In the genomic region with DNA sequence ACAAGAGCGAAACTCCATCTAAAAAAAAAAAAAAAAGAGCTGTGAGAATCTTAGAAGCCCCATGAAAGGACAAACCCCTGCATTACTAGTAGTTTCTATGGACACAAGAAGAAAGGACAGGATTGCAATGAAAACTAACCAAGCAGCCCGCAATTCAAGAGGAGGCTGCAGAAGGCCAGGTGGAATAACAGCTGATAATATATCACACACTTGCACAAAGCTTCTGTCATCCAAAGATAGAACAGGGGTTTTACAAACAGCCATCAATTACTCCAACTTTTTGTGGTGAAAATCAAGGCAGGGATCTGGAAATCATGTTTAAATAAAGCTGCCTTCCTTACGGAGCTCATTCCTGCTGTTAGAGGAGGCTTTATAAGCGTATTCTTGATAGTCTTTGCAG, we compare ENCODE assay signal across 1 cellular context.
TF ChIP-seq lines count a peak whose summit lies in the region.

No MANE protein-coding gene starts in this region.

TF ChIP-seq in K562, 482 proteins besides CTCF, POLR2A, EP300 and RAD21 (continues in another document):
- TF ChIP-seq, protein P1, sequence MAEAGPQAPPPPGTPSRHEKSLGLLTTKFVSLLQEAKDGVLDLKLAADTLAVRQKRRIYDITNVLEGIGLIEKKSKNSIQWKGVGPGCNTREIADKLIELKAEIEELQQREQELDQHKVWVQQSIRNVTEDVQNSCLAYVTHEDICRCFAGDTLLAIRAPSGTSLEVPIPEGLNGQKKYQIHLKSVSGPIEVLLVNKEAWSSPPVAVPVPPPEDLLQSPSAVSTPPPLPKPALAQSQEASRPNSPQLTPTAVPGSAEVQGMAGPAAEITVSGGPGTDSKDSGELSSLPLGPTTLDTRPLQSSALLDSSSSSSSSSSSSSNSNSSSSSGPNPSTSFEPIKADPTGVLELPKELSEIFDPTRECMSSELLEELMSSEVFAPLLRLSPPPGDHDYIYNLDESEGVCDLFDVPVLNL (CRISPR knock-in tag; IDR thresholded peaks at IDR 0.05; ENCODE audit: low read depth) = no peak
- TF ChIP-seq ZNF696 (CRISPR knock-in tag; conservative IDR thresholded peaks at IDR 0.05) = no peak
- no peak for TF ChIP-seq ARID3B (CRISPR knock-in tag; IDR thresholded peaks at IDR 0.05; ENCODE audit: borderline replicate concordance)
- no peak for TF ChIP-seq ZNF384 (IDR thresholded peaks at IDR 0.05; ENCODE audit: low read depth, low read length)
- no peak for TF ChIP-seq NCOA2 (IDR thresholded peaks at IDR 0.05; ENCODE audit: partially characterized antibody in 2 of 2)
- no peak for TF ChIP-seq HMG20B (CRISPR knock-in tag; IDR thresholded peaks at IDR 0.05)
- TF ChIP-seq HDAC2 (IDR thresholded peaks at IDR 0.05) = peak; percentile 64
- no peak for TF ChIP-seq DMBX1 (CRISPR knock-in tag; IDR thresholded peaks at IDR 0.05; ENCODE audit: borderline replicate concordance)
- peak; percentile 50 for TF ChIP-seq NFIC (IDR thresholded peaks at IDR 0.05)
- no peak for TF ChIP-seq CHD1 (IDR thresholded peaks at IDR 0.05; ENCODE audit: low read length)
- TF ChIP-seq SRF (CRISPR knock-in tag; IDR thresholded peaks at IDR 0.05) = no peak
- TF ChIP-seq DACH1 (IDR thresholded peaks at IDR 0.05; ENCODE audit: partially characterized antibody) = peak; percentile 67
- peak; percentile 75 for TF ChIP-seq SOX6 (IDR thresholded peaks at IDR 0.05)
- peak; percentile 86 for TF ChIP-seq TEAD4 (IDR thresholded peaks at IDR 0.05; ENCODE audit: low read length)
- TF ChIP-seq TEAD4 (CRISPR knock-in tag; IDR thresholded peaks at IDR 0.05; ENCODE audit: borderline replicate concordance) = no peak
- TF ChIP-seq, protein P2, sequence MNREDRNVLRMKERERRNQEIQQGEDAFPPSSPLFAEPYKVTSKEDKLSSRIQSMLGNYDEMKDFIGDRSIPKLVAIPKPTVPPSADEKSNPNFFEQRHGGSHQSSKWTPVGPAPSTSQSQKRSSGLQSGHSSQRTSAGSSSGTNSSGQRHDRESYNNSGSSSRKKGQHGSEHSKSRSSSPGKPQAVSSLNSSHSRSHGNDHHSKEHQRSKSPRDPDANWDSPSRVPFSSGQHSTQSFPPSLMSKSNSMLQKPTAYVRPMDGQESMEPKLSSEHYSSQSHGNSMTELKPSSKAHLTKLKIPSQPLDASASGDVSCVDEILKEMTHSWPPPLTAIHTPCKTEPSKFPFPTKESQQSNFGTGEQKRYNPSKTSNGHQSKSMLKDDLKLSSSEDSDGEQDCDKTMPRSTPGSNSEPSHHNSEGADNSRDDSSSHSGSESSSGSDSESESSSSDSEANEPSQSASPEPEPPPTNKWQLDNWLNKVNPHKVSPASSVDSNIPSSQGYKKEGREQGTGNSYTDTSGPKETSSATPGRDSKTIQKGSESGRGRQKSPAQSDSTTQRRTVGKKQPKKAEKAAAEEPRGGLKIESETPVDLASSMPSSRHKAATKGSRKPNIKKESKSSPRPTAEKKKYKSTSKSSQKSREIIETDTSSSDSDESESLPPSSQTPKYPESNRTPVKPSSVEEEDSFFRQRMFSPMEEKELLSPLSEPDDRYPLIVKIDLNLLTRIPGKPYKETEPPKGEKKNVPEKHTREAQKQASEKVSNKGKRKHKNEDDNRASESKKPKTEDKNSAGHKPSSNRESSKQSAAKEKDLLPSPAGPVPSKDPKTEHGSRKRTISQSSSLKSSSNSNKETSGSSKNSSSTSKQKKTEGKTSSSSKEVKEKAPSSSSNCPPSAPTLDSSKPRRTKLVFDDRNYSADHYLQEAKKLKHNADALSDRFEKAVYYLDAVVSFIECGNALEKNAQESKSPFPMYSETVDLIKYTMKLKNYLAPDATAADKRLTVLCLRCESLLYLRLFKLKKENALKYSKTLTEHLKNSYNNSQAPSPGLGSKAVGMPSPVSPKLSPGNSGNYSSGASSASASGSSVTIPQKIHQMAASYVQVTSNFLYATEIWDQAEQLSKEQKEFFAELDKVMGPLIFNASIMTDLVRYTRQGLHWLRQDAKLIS (CRISPR knock-in tag; IDR thresholded peaks at IDR 0.05) = no peak
- peak; percentile 60 for TF ChIP-seq STAT5A (IDR thresholded peaks at IDR 0.05; ENCODE audit: borderline replicate concordance, low read length)
- no peak for TF ChIP-seq KLF1 (tag; IDR thresholded peaks at IDR 0.05)
- no peak for TF ChIP-seq MCM7 (IDR thresholded peaks at IDR 0.05)
- TF ChIP-seq JUN (IDR thresholded peaks at IDR 0.05; ENCODE audit: borderline replicate concordance, low read depth, low read length) = no peak
- no peak for TF ChIP-seq JUN (CRISPR knock-in tag; IDR thresholded peaks at IDR 0.05; ENCODE audit: borderline replicate concordance)
- TF ChIP-seq, protein P3, sequence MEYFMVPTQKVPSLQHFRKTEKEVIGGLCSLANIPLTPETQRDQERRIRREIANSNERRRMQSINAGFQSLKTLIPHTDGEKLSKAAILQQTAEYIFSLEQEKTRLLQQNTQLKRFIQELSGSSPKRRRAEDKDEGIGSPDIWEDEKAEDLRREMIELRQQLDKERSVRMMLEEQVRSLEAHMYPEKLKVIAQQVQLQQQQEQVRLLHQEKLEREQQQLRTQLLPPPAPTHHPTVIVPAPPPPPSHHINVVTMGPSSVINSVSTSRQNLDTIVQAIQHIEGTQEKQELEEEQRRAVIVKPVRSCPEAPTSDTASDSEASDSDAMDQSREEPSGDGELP (CRISPR knock-in tag; IDR thresholded peaks at IDR 0.05; ENCODE audit: borderline replicate concordance) = peak; percentile 61; the same call in 1 of the 2 replicates
- no peak for TF ChIP-seq KDM4B (IDR thresholded peaks at IDR 0.05; ENCODE audit: borderline replicate concordance in 2 of 2, low read depth in 1 of 2)
- TF ChIP-seq ESRRB (CRISPR knock-in tag; IDR thresholded peaks at IDR 0.05; ENCODE audit: borderline replicate concordance) = no peak
- TF ChIP-seq KHSRP (IDR thresholded peaks at IDR 0.05) = no peak
- TF ChIP-seq KLF16 (IDR thresholded peaks at IDR 0.05) = peak; percentile 65; the same call in 1 of the 2 replicates
- TF ChIP-seq CBFA2T2 (conservative IDR thresholded peaks at IDR 0.05) = peak; percentile 87
- no peak for TF ChIP-seq ATF3 (IDR thresholded peaks at IDR 0.05)
- TF ChIP-seq ATF3 (CRISPR knock-in tag; conservative IDR thresholded peaks at IDR 0.05) = 0 out of 2 replicates have a peak, but pooled peaks have one; percentile 25
- TF ChIP-seq HSF4 (CRISPR knock-in tag; IDR thresholded peaks at IDR 0.05; ENCODE audit: borderline replicate concordance) = no peak
- TF ChIP-seq, protein P4, sequence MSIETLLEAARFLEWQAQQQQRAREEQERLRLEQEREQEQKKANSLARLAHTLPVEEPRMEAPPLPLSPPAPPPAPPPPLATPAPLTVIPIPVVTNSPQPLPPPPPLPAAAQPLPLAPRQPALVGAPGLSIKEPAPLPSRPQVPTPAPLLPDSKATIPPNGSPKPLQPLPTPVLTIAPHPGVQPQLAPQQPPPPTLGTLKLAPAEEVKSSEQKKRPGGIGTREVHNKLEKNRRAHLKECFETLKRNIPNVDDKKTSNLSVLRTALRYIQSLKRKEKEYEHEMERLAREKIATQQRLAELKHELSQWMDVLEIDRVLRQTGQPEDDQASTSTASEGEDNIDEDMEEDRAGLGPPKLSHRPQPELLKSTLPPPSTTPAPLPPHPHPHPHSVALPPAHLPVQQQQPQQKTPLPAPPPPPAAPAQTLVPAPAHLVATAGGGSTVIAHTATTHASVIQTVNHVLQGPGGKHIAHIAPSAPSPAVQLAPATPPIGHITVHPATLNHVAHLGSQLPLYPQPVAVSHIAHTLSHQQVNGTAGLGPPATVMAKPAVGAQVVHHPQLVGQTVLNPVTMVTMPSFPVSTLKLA (conservative IDR thresholded peaks at IDR 0.05) = no peak
- TF ChIP-seq POLR2AphosphoS5 (IDR thresholded peaks at IDR 0.05; ENCODE audit: control insufficient read depth, insufficient read depth, low read depth, low read length) = peak; percentile 63; the same call in 1 of the 2 replicates
- no peak for TF ChIP-seq ARID2 (IDR thresholded peaks at IDR 0.05)
- TF ChIP-seq PML (IDR thresholded peaks at IDR 0.05; ENCODE audit: low read length) = peak; percentile 53; the same call in 1 of the 2 replicates
- peak; percentile 75 for TF ChIP-seq MTA2 (IDR thresholded peaks at IDR 0.05; ENCODE audit: low read depth)
- TF ChIP-seq RFX7 (CRISPR knock-in tag; IDR thresholded peaks at IDR 0.05) = no peak
- TF ChIP-seq ZNF431 (CRISPR knock-in tag; IDR thresholded peaks at IDR 0.05) = no peak
- no peak for TF ChIP-seq NUFIP1 (IDR thresholded peaks at IDR 0.05; ENCODE audit: partially characterized antibody)
- TF ChIP-seq HDAC1 (IDR thresholded peaks at IDR 0.05) = peak in 1 of 2 experiments; percentile 78; a peak in 2 of 4 replicates
- TF ChIP-seq RCOR1 (IDR thresholded peaks at IDR 0.05; ENCODE audit: borderline replicate concordance in 1 of 2, low read depth in 2 of 2, low read length in 2 of 2) = peak; percentile 52 to 81; a peak in 3 of 4 replicates
- TF ChIP-seq NCOR1 (IDR thresholded peaks at IDR 0.05) = peak; percentile 79
- peak; percentile 91 for TF ChIP-seq CBFA2T3 (IDR thresholded peaks at IDR 0.05)
- no peak for TF ChIP-seq FOXK2 (conservative IDR thresholded peaks at IDR 0.05 in 1 of 2, IDR thresholded peaks at IDR 0.05 in 1 of 2; ENCODE audit: low read depth in 2 of 2)
- peak; percentile 86 to 91 for TF ChIP-seq KDM1A (IDR thresholded peaks at IDR 0.05)
- TF ChIP-seq ZNF717 (CRISPR knock-in tag; IDR thresholded peaks at IDR 0.05) = no peak
- no peak for TF ChIP-seq JUNB (CRISPR knock-in tag; conservative IDR thresholded peaks at IDR 0.05)
- peak; percentile 70 for TF ChIP-seq MEIS2 (IDR thresholded peaks at IDR 0.05; ENCODE audit: partially characterized antibody)
- TF ChIP-seq PBX2 (CRISPR knock-in tag; IDR thresholded peaks at IDR 0.05; ENCODE audit: low read depth) = no peak
- peak; percentile 26; the same call in 1 of the 2 replicates for TF ChIP-seq PBX2 (tag; conservative IDR thresholded peaks at IDR 0.05; ENCODE audit: low read depth)
- no peak for TF ChIP-seq MTA1 (IDR thresholded peaks at IDR 0.05; ENCODE audit: borderline replicate concordance)
- TF ChIP-seq ARID1B (IDR thresholded peaks at IDR 0.05) = peak; percentile 87
- TF ChIP-seq TCF3 (CRISPR knock-in tag; IDR thresholded peaks at IDR 0.05) = peak; percentile 92
- no peak for TF ChIP-seq NRF1 (conservative IDR thresholded peaks at IDR 0.05 in 1 of 2, IDR thresholded peaks at IDR 0.05 in 1 of 2)
- TF ChIP-seq, protein P5, sequence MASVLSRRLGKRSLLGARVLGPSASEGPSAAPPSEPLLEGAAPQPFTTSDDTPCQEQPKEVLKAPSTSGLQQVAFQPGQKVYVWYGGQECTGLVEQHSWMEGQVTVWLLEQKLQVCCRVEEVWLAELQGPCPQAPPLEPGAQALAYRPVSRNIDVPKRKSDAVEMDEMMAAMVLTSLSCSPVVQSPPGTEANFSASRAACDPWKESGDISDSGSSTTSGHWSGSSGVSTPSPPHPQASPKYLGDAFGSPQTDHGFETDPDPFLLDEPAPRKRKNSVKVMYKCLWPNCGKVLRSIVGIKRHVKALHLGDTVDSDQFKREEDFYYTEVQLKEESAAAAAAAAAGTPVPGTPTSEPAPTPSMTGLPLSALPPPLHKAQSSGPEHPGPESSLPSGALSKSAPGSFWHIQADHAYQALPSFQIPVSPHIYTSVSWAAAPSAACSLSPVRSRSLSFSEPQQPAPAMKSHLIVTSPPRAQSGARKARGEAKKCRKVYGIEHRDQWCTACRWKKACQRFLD (CRISPR knock-in tag; IDR thresholded peaks at IDR 0.05) = peak; percentile 41; the same call in 1 of the 2 replicates
- TF ChIP-seq ZNF133 (CRISPR knock-in tag; IDR thresholded peaks at IDR 0.05) = no peak
- peak; percentile 62; the same call in 1 of the 2 replicates for TF ChIP-seq SMARCA4 (IDR thresholded peaks at IDR 0.05)
- no peak for TF ChIP-seq TEAD1 (CRISPR knock-in tag; IDR thresholded peaks at IDR 0.05)
- peak; percentile 37; the same call in 1 of the 2 replicates for TF ChIP-seq FOXM1 (IDR thresholded peaks at IDR 0.05; ENCODE audit: low read depth)
- TF ChIP-seq FOXM1 (CRISPR knock-in tag; IDR thresholded peaks at IDR 0.05; ENCODE audit: low read depth) = no peak
- peak; percentile 88 for TF ChIP-seq TAL1 (IDR thresholded peaks at IDR 0.05)
- TF ChIP-seq SMAD2 (IDR thresholded peaks at IDR 0.05; ENCODE audit: low read depth, low read length) = no peak
- TF ChIP-seq HNRNPK (IDR thresholded peaks at IDR 0.05; ENCODE audit: low read depth, low read length, poor library complexity, severe bottlenecking) = no peak
- no peak for TF ChIP-seq ZNF263 (CRISPR knock-in tag; IDR thresholded peaks at IDR 0.05; ENCODE audit: borderline replicate concordance)
- TF ChIP-seq KLF13 (tag; IDR thresholded peaks at IDR 0.05; ENCODE audit: borderline replicate concordance, low read depth) = no peak
- TF ChIP-seq BMI1 (IDR thresholded peaks at IDR 0.05; ENCODE audit: low read length) = no peak
